Comparison of ENCODE assay signal across 8 cellular contexts in genomic region chr5:149367249-149367971, GRCh38.
A peak's percentile ranks its signal among the peaks of the same experiment; 100 is the strongest.
DNase-seq lines count a peak whose midpoint lies in the region; ATAC-seq lines count a peak whose summit lies in the region.

No MANE protein-coding gene starts in this region.

- ATAC-seq in GM18861 (IDR thresholded peaks at IDR 0.05; ENCODE audit: unreplicated experiment) = peak; percentile 71
- peak; percentile 77 for ATAC-seq in HG03175 (IDR thresholded peaks at IDR 0.05; ENCODE audit: unreplicated experiment)
- peak; percentile 71 for ATAC-seq in effector memory CD8-positive, alpha-beta T cell (replicated peaks)

- peak overlapping the region; percentile 54 for H3K9ac ChIP-seq in muscle layer of colon (ENCODE audit: low read length)

- H3K4me3 Mint-ChIP-seq in effector memory CD8-positive, alpha-beta T cell = no peak overlapping the region

- peak overlapping the region; percentile 56 for H3K27ac ChIP-seq in muscle layer of colon (ENCODE audit: low read depth, low read length)

- H3K9me3 Mint-ChIP-seq in effector memory CD8-positive, alpha-beta T cell = no peaks in the 10 kb centered on the region

- peaks cover 2% of the 10 kb centered on the region for H3K36me3 Mint-ChIP-seq in effector memory CD8-positive, alpha-beta T cell (ENCODE audit: insufficient read depth)

- no peaks in the 10 kb centered on the region for H3K27me3 ChIP-seq in muscle layer of colon (ENCODE audit: control insufficient read depth in 1 of 2, insufficient read depth in 2 of 2, low read length in 2 of 2)

- DNase-seq in Ammon's horn (ENCODE audit: low spot score) (peak; percentile 73), NCI-H774 (lab: John Stamatoyannopoulos, UW) (peak; percentile 9), superior temporal gyrus (ENCODE audit: extremely low spot score) (peak; percentile 69)
- peak; percentile 47 to 54 for DNase-seq in activated CD4-positive, alpha-beta T cell treated with anti-CD3 and anti-CD28 coated beads, Interleukin-2, amount 50 U/mL, for 4 hours
- peak; percentile 42 to 49 (median 48) for DNase-seq in effector memory CD8-positive, alpha-beta T cell

- H3K4me3 ChIP-seq in muscle layer of colon (ENCODE audit: low read depth in 1 of 2, low read length in 2 of 2) = peak overlapping the region in 1 of 2 donors; percentile 33

- H3K36me3 ChIP-seq in muscle layer of colon (ENCODE audit: insufficient read depth, low read length) = no peaks in the 10 kb centered on the region

- H3K27ac Mint-ChIP-seq in effector memory CD8-positive, alpha-beta T cell = peak overlapping the region in 1 of 2 donors; percentile 31

- H3K9me3 ChIP-seq in muscle layer of colon (ENCODE audit: low read length) = no peaks in the 10 kb centered on the region

- H3K4me1 ChIP-seq in muscle layer of colon (ENCODE audit: insufficient read depth, low read length) = peaks cover 33% of the 10 kb centered on the region

- H3K27me3 Mint-ChIP-seq in effector memory CD8-positive, alpha-beta T cell = no peaks in the 10 kb centered on the region

- H3K4me1 Mint-ChIP-seq in effector memory CD8-positive, alpha-beta T cell (ENCODE audit: low read depth in 2 of 2) = peaks cover 9 to 17% of the 10 kb centered on the region in 2 donors

Comparison
In these comparisons a context has a peak if more than half of its experiments do, and no peak if none do; other contexts are left out.
1. DNase-seq: peak in every context shown above with its lines; median percentile 73 in Ammon's horn; 69 in superior temporal gyrus; 50 in activated CD4-positive, alpha-beta T cell treated with anti-CD3 and anti-CD28 coated beads, Interleukin-2, amount 50 U/mL, for 4 hours; 48 in effector memory CD8-positive, alpha-beta T cell; 9 in NCI-H774.